In the genomic region with DNA sequence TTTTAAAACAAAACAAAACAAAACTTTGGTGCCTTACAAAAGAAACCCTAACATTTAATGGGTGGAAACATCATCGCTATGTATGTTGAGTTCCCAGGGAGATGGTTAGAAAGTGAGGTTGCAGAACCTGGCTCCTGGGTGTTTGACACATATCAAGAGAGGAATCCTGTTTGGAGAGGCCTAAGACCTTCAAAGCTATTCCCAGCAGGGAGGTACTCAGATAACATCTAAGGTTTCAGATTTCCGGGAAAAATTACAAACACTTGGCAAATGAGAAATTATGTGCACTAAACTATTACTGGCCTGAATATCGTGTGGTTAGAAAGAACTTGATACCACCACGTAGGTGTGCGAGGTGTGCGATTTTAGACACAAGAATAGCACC, we compare ENCODE assay signal across 1 cellular context.
TF ChIP-seq lines count a peak whose summit lies in the region.

No MANE protein-coding gene starts in this region.

TF ChIP-seq in IMR-90, 13 proteins besides CTCF, POLR2A, EP300 and RAD21 (continued from another document):
- TF ChIP-seq CHD1 (IDR thresholded peaks at IDR 0.05; ENCODE audit: low read depth, low read length) (no peak), SMC3 (IDR thresholded peaks at IDR 0.05; ENCODE audit: low read depth, low read length) (no peak), MXI1 (IDR thresholded peaks at IDR 0.05; ENCODE audit: borderline replicate concordance, low read depth, low read length) (no peak), RCOR1 (IDR thresholded peaks at IDR 0.05; ENCODE audit: insufficient replicate concordance, low read length) (no peak), MAFK (IDR thresholded peaks at IDR 0.05; ENCODE audit: low read depth, low read length) (no peak), RFX5 (IDR thresholded peaks at IDR 0.05; ENCODE audit: low read depth, low read length) (no peak), NFE2L2 (IDR thresholded peaks at IDR 0.05; ENCODE audit: low read depth, low read length) (no peak), BHLHE40 (IDR thresholded peaks at IDR 0.05; ENCODE audit: low read depth, low read length) (no peak), MAZ (IDR thresholded peaks at IDR 0.05; ENCODE audit: borderline replicate concordance, low read depth, low read length) (no peak), CEBPB (IDR thresholded peaks at IDR 0.05; ENCODE audit: low read depth, low read length) (no peak), USF2 (IDR thresholded peaks at IDR 0.05; ENCODE audit: low read depth, low read length) (no peak)
- TF ChIP-seq, protein P1, sequence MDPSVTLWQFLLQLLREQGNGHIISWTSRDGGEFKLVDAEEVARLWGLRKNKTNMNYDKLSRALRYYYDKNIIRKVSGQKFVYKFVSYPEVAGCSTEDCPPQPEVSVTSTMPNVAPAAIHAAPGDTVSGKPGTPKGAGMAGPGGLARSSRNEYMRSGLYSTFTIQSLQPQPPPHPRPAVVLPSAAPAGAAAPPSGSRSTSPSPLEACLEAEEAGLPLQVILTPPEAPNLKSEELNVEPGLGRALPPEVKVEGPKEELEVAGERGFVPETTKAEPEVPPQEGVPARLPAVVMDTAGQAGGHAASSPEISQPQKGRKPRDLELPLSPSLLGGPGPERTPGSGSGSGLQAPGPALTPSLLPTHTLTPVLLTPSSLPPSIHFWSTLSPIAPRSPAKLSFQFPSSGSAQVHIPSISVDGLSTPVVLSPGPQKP (IDR thresholded peaks at IDR 0.05; ENCODE audit: borderline replicate concordance, low read depth, low read length), result no peak
